In genomic region chr13:59680429-59681024, GRCh38 we compare ENCODE assay signal across 8 cellular contexts.
A peak's percentile ranks its signal among the peaks of the same experiment; 100 is the strongest.
DNase-seq lines count a peak whose midpoint lies in the region; ATAC-seq and TF ChIP-seq lines count a peak whose summit lies in the region.

No MANE protein-coding gene starts in this region.

- peak; percentile 45; the same call in 1 of the 2 replicates for TF ChIP-seq CTCF in GM12874 (IDR thresholded peaks at IDR 0.05; ENCODE audit: insufficient read depth, low read depth, low read length)
- peak; percentile 87 for TF ChIP-seq CTCF in VCaP (conservative IDR thresholded peaks at IDR 0.05)
- TF ChIP-seq CTCF in liver (IDR thresholded peaks at IDR 0.05; ENCODE audit: low read depth, low read length, missing input control) = peak; percentile 65

- H3K4me1 ChIP-seq in liver (ENCODE audit: control insufficient read depth in 4 of 4, insufficient read depth in 4 of 4, low read length in 3 of 4) = peaks cover 0 to 3% (median 0%) of the 10 kb centered on the region in 4 donors

- no peak overlapping the region for H3K27ac ChIP-seq in VCaP
- no peak overlapping the region for H3K27ac ChIP-seq in liver (ENCODE audit: low read depth in 1 of 2, low read length in 2 of 2)

- H3K36me3 ChIP-seq in liver (ENCODE audit: control insufficient read depth in 4 of 4, insufficient read depth in 3 of 4, low read depth in 1 of 4, low read length in 3 of 4) = no peaks in the 10 kb centered on the region

- H3K9ac ChIP-seq in liver (ENCODE audit: low read depth in 1 of 2, low read length in 2 of 2) = no peak overlapping the region

- WGBS in liver = 59% methylated on average over 7 of the region's 7 CpGs

- no peaks in the 10 kb centered on the region for H3K9me3 ChIP-seq in liver (ENCODE audit: control insufficient read depth in 4 of 4, low read length in 3 of 4)

- ATAC-seq in GM21381 (IDR thresholded peaks at IDR 0.05; ENCODE audit: unreplicated experiment) = no peak
- ATAC-seq in HG02970 (IDR thresholded peaks at IDR 0.05; ENCODE audit: low FRiP score, unreplicated experiment) = no peak

- DNase-seq in HT1080 (ENCODE audit: low read depth) (peak; percentile 39), SKM-1 treated with dmso at 0.1 percent for 144 hours (lab: John Stamatoyannopoulos, UW; ENCODE audit: unreplicated experiment) (no peak)
- DNase-seq in stimulated activated CD4-positive, alpha-beta T cell treated with anti-CD3 and anti-CD28 coated beads, Interleukin-12 subunit alpha, Interleukin-12 subunit beta, amount 100 ng/mL, for 4 hours = no peak

- no peak overlapping the region for H3K4me3 ChIP-seq in liver (ENCODE audit: low read depth in 1 of 3, low read length in 3 of 3)

- peak; percentile 78 to 80 for TF ChIP-seq RAD21 in liver (IDR thresholded peaks at IDR 0.05)

- H3K27me3 ChIP-seq in liver (ENCODE audit: control insufficient read depth in 4 of 4, insufficient read depth in 4 of 4, low read length in 3 of 4) = no peaks in the 10 kb centered on the region

TF ChIP-seq in liver, 16 proteins besides CTCF, POLR2A, EP300 and RAD21:
- no peak for TF ChIP-seq ATF3 (IDR thresholded peaks at IDR 0.05)
- TF ChIP-seq FOXA2 (IDR thresholded peaks at IDR 0.05) = no peak
- TF ChIP-seq JUND (IDR thresholded peaks at IDR 0.05) = no peak
- TF ChIP-seq RXRA (IDR thresholded peaks at IDR 0.05) = no peak
- no peak for TF ChIP-seq REST (IDR thresholded peaks at IDR 0.05)
- no peak for TF ChIP-seq NR2F2 (IDR thresholded peaks at IDR 0.05)
- TF ChIP-seq HNF4A (conservative IDR thresholded peaks at IDR 0.05) = no peak
- no peak for TF ChIP-seq FOXA1 (IDR thresholded peaks at IDR 0.05)
- TF ChIP-seq ZBTB33 (IDR thresholded peaks at IDR 0.05) = no peak
- no peak for TF ChIP-seq TAF1 (conservative IDR thresholded peaks at IDR 0.05)
- no peak for TF ChIP-seq GABPA (IDR thresholded peaks at IDR 0.05 in 1 of 2, conservative IDR thresholded peaks at IDR 0.05 in 1 of 2)
- TF ChIP-seq EGR1 (IDR thresholded peaks at IDR 0.05; ENCODE audit: low read depth in 2 of 2) = no peak
- no peak for TF ChIP-seq SP1 (IDR thresholded peaks at IDR 0.05)
- no peak for TF ChIP-seq MAX (IDR thresholded peaks at IDR 0.05)
- no peak for TF ChIP-seq YY1 (IDR thresholded peaks at IDR 0.05)
- no peak for TF ChIP-seq HNF4G (IDR thresholded peaks at IDR 0.05)
